9 cellular contexts compared by ENCODE assay signal in the genomic region with DNA sequence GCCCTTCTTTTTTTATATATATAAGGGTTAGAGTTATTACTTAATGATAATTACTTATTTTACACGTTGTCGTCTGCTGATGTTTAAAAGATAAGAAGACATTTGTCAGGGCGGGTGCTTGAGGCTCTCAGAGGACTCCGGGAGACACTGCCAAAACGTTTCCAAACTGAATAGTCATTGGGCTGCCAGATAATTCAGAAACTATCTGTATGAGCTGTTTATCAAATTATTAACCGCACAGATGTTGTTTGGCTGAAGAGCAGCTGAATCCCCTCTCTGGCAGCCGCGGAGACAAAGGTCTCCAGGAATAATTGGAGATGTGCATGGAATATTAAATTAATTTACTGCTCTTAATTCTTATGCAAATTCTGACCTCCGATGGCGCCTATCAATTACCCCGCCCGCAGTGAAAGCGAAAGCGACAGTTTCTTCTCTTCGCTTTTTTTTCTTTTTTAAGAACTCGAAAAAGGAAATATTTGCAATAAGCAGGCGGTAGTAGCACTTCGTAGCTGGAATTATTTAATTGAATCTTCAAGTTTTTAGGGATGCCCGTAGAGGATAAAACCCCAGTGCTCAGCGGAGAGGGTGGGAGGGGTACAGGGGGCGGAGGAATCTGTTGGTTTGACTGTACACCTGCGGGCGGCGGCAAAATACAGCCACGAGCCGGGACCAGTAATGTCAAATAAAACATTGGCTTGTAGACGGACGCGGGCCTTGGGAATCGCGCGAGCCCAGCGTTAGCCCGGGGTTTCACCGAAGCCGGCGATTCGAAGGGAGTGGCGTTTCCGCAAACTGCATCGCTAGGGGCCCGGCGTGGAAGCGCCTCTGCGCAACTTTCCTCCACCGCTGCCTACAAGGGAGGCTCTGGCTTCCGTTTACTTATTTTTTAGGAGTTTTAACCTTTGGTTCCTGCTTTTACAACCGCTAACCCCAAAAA. TPM values are rescaled to one million over a fixed set of nuclear protein-coding genes. Genes with fewer than 3 reads are reported as not detected.
A peak's percentile ranks its signal among the peaks of the same experiment; 100 is the strongest.
DNase-seq lines count a peak whose midpoint lies in the region; ATAC-seq, FAIRE-seq and TF ChIP-seq lines count a peak whose summit lies in the region.
"Had no signal": no experiment of that assay in that cellular context is flagged by ENCODE, and none has a peak within 500 bp of the region (broad histone marks: within the 10 kb centered on the region; RNA-seq: fewer than 3 reads in every experiment).

No MANE protein-coding gene starts in this region.

- no peaks in the 10 kb centered on the region for H3K36me3 ChIP-seq in SJSA1
- H3K36me3 ChIP-seq in bronchial epithelial cell (ENCODE audit: control insufficient read depth, insufficient read depth, low read length) = no peaks in the 10 kb centered on the region
- H3K36me3 ChIP-seq in suprapubic skin = no peaks in the 10 kb centered on the region

- H3K27me3 ChIP-seq in SJSA1 (replicated peaks) (peaks cover 46% of the 10 kb centered on the region), bronchial epithelial cell (ENCODE audit: control insufficient read depth, insufficient read depth, low read length) (peaks cover 53% of the 10 kb centered on the region), suprapubic skin (peaks cover 69% of the 10 kb centered on the region)

- peak; percentile 37 for ATAC-seq in HG03571 (IDR thresholded peaks at IDR 0.05; ENCODE audit: unreplicated experiment)

- H3K4me3 ChIP-seq in SJSA1 = peak overlapping the region; percentile 34
- peak overlapping the region; percentile 2 for H3K4me3 ChIP-seq in bronchial epithelial cell (ENCODE audit: low read depth, low read length)
- peak overlapping the region; percentile 48 for H3K4me3 ChIP-seq in suprapubic skin

- no peak for FAIRE-seq in bronchial epithelial cell (lab: Jason Lieb, UNC)
- FAIRE-seq: G401.6 had no signal

- no peaks in the 10 kb centered on the region for H3K9me3 ChIP-seq in SJSA1 (replicated peaks)
- no peaks in the 10 kb centered on the region for H3K9me3 ChIP-seq in suprapubic skin

- DNase-seq in activated gamma-delta T cell treated with Interleukin-2 at 50 U/mL for 16 hours (peak; percentile 26), activated gamma-delta T cell (lab: John Stamatoyannopoulos, UW) (no peak), SJSA1 (ENCODE audit: low read depth in 1 of 2, low spot score in 2 of 2) (peak; percentile 39 to 57), bronchial epithelial cell (ENCODE audit: low read depth) (no peak), lung microvascular endothelial cell (ENCODE audit: low read depth in 2 of 2) (peak; percentile 37 to 45), suprapubic skin (ENCODE audit: low spot score in 2 of 2) (peak in 1 of 2 donors; percentile 72), DMS79 treated with DMSO at 0.1 percent for 48 hours (lab: John Stamatoyannopoulos, UW) (no peak)

- TF ChIP-seq CTCF in bronchial epithelial cell (IDR thresholded peaks at IDR 0.05; ENCODE audit: insufficient read depth, low read length, severe bottlenecking) = no peak
- TF ChIP-seq CTCF in suprapubic skin (IDR thresholded peaks at IDR 0.05) = no peak

- 2% methylated on average over 47 of the region's 48 CpGs for WGBS in suprapubic skin

- peaks cover 14% of the 10 kb centered on the region for H3K4me1 ChIP-seq in SJSA1 (replicated peaks)
- H3K4me1 ChIP-seq in suprapubic skin = peaks cover 44% of the 10 kb centered on the region

- H3K27ac ChIP-seq in SJSA1 (no peak overlapping the region), suprapubic skin (no peak overlapping the region)

- TF ChIP-seq POLR2A in suprapubic skin (IDR thresholded peaks at IDR 0.05) = no peak

- TF ChIP-seq EP300 in suprapubic skin (IDR thresholded peaks at IDR 0.05) = no peak

RNA-seq across cellular contexts. Expression of gene LINC00237, which starts 6.2 kb away (rescaled TPM):
- not detected in 2 replicates for total RNA-seq in SJSA1 (2014; rRNA removed; shearing (Covaris generic))
- not detected in 2 replicates for total RNA-seq in bronchial epithelial cell
- not detected in 2 replicates for total RNA-seq in lung microvascular endothelial cell
- under 1 TPM in 1 of 4 donors, not detected in 3; 0.83 TPM for total RNA-seq in suprapubic skin

RNA-seq across cellular contexts. Expression of gene KIZ, which starts 26.0 kb away (rescaled TPM):
- total RNA-seq in SJSA1 (2014; rRNA removed; shearing (Covaris generic)) = 13.2 and 32.0 TPM in 2 replicates
- total RNA-seq in bronchial epithelial cell (12.9 and 37.4 TPM in 2 replicates), lung microvascular endothelial cell (4.0 and 13.9 TPM in 2 replicates), suprapubic skin (10 to 100 TPM; 14.7 to 43.0 (median 34.0) TPM)

Comparison
In these comparisons a context has a peak if more than half of its experiments do, and no peak if none do; other contexts are left out.
1. DNase-seq: peak in activated gamma-delta T cell treated with Interleukin-2 at 50 U/mL for 16 hours (single experiment), SJSA1 (2 of 2) and lung microvascular endothelial cell (2 of 2); none in activated gamma-delta T cell (single experiment), bronchial epithelial cell (single experiment) and DMS79 treated with DMSO at 0.1 percent for 48 hours (single experiment).
2. Peak in every context shown above with its lines, with median percentiles within 50 percentile points of each other: H3K4me3 ChIP-seq.